ENCODE assay signal across 19 cellular contexts in genomic region chrX:47170861-47171692, GRCh38.
"Had no signal": no experiment of that assay in that cellular context is flagged by ENCODE, and none has a peak within 500 bp of the region (broad histone marks: within the 10 kb centered on the region; RNA-seq: fewer than 3 reads in every experiment).

No MANE protein-coding gene starts in this region.

- H3K4me3 Mint-ChIP-seq: activated naive CD8-positive, alpha-beta T cell treated with anti-CD3 and anti-CD28 coated beads for 36 hours; nephron progenitor cell; stimulated activated naive CD8-positive, alpha-beta T cell treated with anti-CD3 and anti-CD28 coated beads, Interleukin-15, Interleukin-2, amounts not matched to agents 100 ng/mL and 50 ng/mL, for 24 hours; T-helper 2 cell treated with Interferon-gamma antibody and Interleukin-4, amounts not matched to agents 5 μg/mL and 100 μg/mL, for 36 hours; WTC11 had no signal

- H3K4me2 ChIP-seq: hepatocyte had no signal

- H3K27me3 ChIP-seq: cardiac muscle cell, hepatocyte, right atrium auricular region had no signal

- H3K36me3 ChIP-seq: cardiac muscle cell, prostate gland had no signal

- DNase-seq: activated CD4-positive, alpha-beta T cell treated with anti-CD3 and anti-CD28 coated beads for 48 hours; activated CD8-positive, alpha-beta memory T cell treated with anti-CD3 and anti-CD28 coated beads, Interleukin-2, amount 50 U/mL, for 4 hours; activated gamma-delta T cell treated with Interleukin-2 at 50 U/mL for 16 hours; activated naive CD8-positive, alpha-beta T cell treated with anti-CD3 and anti-CD28 coated beads for 36 hours; activated T-cell treated with anti-CD3 and anti-CD28 coated beads, Interleukin-2, amount 50 U/mL, for 48 hours; amniotic stem cell; nephron progenitor cell; occipital lobe; stimulated activated CD4-positive, alpha-beta T cell treated with anti-CD3 and anti-CD28 coated beads, Interleukin-15, amount 100 ng/mL, for 24 hours; stimulated activated CD4-positive, alpha-beta T cell treated with anti-CD3 and anti-CD28 coated beads, Interleukin-2, amount 100 ng/mL, for 48 hours had no signal

- H2AFZ ChIP-seq: hepatocyte had no signal

- H3K4me1 ChIP-seq: prostate gland had no signal

- H3K27ac Mint-ChIP-seq: activated naive CD8-positive, alpha-beta T cell treated with anti-CD3 and anti-CD28 coated beads for 36 hours; nephron progenitor cell; stimulated activated naive CD8-positive, alpha-beta T cell treated with anti-CD3 and anti-CD28 coated beads, Interleukin-15, Interleukin-2, amounts not matched to agents 100 ng/mL and 50 ng/mL, for 24 hours; T-helper 2 cell treated with Interferon-gamma antibody and Interleukin-4, amounts not matched to agents 5 μg/mL and 100 μg/mL, for 36 hours; WTC11 had no signal

- H3K9me3 Mint-ChIP-seq: activated naive CD8-positive, alpha-beta T cell treated with anti-CD3 and anti-CD28 coated beads for 36 hours; stimulated activated naive CD8-positive, alpha-beta T cell treated with anti-CD3 and anti-CD28 coated beads, Interleukin-15, Interleukin-2, amounts not matched to agents 100 ng/mL and 50 ng/mL, for 24 hours; T-helper 2 cell treated with Interferon-gamma antibody and Interleukin-4, amounts not matched to agents 5 μg/mL and 100 μg/mL, for 36 hours; WTC11 had no signal

- H3K4me3 ChIP-seq: cardiac muscle cell, dorsolateral prefrontal cortex, hepatocyte, prostate gland, right atrium auricular region, skin epidermis had no signal

- ATAC-seq: WTC11 had no signal

- H3K9me3 ChIP-seq: prostate gland, right atrium auricular region had no signal

- H3K4me1 Mint-ChIP-seq: nephron progenitor cell, WTC11 had no signal

- H3K27ac ChIP-seq: cardiac muscle cell, dorsolateral prefrontal cortex, hepatocyte, prostate gland, right atrium auricular region, skin epidermis had no signal

- H3K27me3 Mint-ChIP-seq: activated naive CD8-positive, alpha-beta T cell treated with anti-CD3 and anti-CD28 coated beads for 36 hours; stimulated activated naive CD8-positive, alpha-beta T cell treated with anti-CD3 and anti-CD28 coated beads, Interleukin-15, Interleukin-2, amounts not matched to agents 100 ng/mL and 50 ng/mL, for 24 hours had no signal
